In genomic region chr15:90871097-90871715, GRCh38 we compare ENCODE assay signal across 8 cellular contexts. TPM values are rescaled to one million over a fixed set of nuclear protein-coding genes. Genes with fewer than 3 reads are reported as not detected.
A peak's percentile ranks its signal among the peaks of the same experiment; 100 is the strongest.
DNase-seq lines count a peak whose midpoint lies in the region; ATAC-seq and TF ChIP-seq lines count a peak whose summit lies in the region.

No MANE protein-coding gene starts in this region.

- H3K27me3 ChIP-seq in Caco-2 (replicated peaks; ENCODE audit: control insufficient read depth, insufficient read depth, low read length) = no peaks in the 10 kb centered on the region
- H3K27me3 ChIP-seq in endodermal cell (ENCODE audit: control insufficient read depth, insufficient read depth, low read length, poor library complexity, severe bottlenecking) = no peaks in the 10 kb centered on the region

- POLR2A ChIA-PET in Caco-2 (lab: Charles Lee) (interaction anchor here (1.2 kb wide), 1 partner anchor 154 kb away, joined by 4 read pairs; the partner anchor contains the start of gene BLM), HEK293T (lab: Yijun Ruan, JAX) (interaction anchor here (0.9 to 1.8 kb wide), 6 partner anchors 10 to 154 kb away, joined by 3 to 9 read pairs (median 4); partner anchors contain the start of genes BLM and HDDC3)

- peak overlapping the region; percentile 57 for H3K9ac ChIP-seq in endodermal cell (ENCODE audit: extremely low read depth, low read length, poor library complexity, severe bottlenecking)

- H3K4me1 ChIP-seq in Caco-2 (peaks cover 64% of the 10 kb centered on the region), endodermal cell (ENCODE audit: control insufficient read depth, insufficient read depth, low read length) (peaks cover 45% of the 10 kb centered on the region)

- H3K27me3 Mint-ChIP-seq in Caco-2 (ENCODE audit: insufficient read depth, unreplicated experiment) (no peaks in the 10 kb centered on the region), endodermal cell (ENCODE audit: insufficient read depth) (no peaks in the 10 kb centered on the region)

- H3K36me3 Mint-ChIP-seq in Caco-2 (ENCODE audit: insufficient read depth, unreplicated experiment) (peaks cover 9% of the 10 kb centered on the region), endodermal cell (ENCODE audit: low read depth) (peaks cover 4% of the 10 kb centered on the region)

- CTCF ChIA-PET in Caco-2 (lab: Charles Lee) = interaction anchor here (0.6 kb wide), 1 partner anchor 637 kb away, joined by 3 read pairs; the partner anchor contains the start of gene GDPGP1
- CTCF ChIA-PET in HEK293T (lab: Yijun Ruan, JAX) = interaction anchor here (0.6 to 1.3 kb wide), 2 partner anchors 15 to 53 kb away, joined by 3 to 9 read pairs; no protein-coding TSS in a partner anchor

- H3K9me3 Mint-ChIP-seq in Caco-2 (ENCODE audit: unreplicated experiment) (no peaks in the 10 kb centered on the region), endodermal cell (no peaks in the 10 kb centered on the region)

- H3K4me1 Mint-ChIP-seq in Caco-2 (ENCODE audit: low read depth, unreplicated experiment) (peaks cover 30% of the 10 kb centered on the region), endodermal cell (peaks cover 67% of the 10 kb centered on the region)

- TF ChIP-seq CTCF in Caco-2 (IDR thresholded peaks at IDR 0.05; ENCODE audit: insufficient read depth in 1 of 2, low read depth in 1 of 2, low read length in 1 of 2, severe bottlenecking in 1 of 2, unreplicated experiment in 1 of 2) (no peak), endodermal cell (conservative IDR thresholded peaks at IDR 0.05) (no peak)

- H3K27ac ChIP-seq in endodermal cell (ENCODE audit: low read depth, low read length) = no peak overlapping the region

- 0 to 1% methylated on average over 7 to 66 of the region's 74 CpGs for WGBS in endodermal cell (ENCODE audit: insufficient coverage in 1 of 2, insufficient read length in 1 of 2), 2 experiments

- H3K4me3 ChIP-seq in Caco-2 (ENCODE audit: low read depth, low read length) (peak overlapping the region; percentile 58), endodermal cell (ENCODE audit: low read length) (peak overlapping the region; percentile 84)

- H3K36me3 ChIP-seq in Caco-2 (ENCODE audit: control insufficient read depth, insufficient read depth, low read length) (no peaks in the 10 kb centered on the region), endodermal cell (ENCODE audit: control insufficient read depth, insufficient read depth, low read length) (peaks cover under 1% of the 10 kb centered on the region)

- peak in 1 of 2 experiments; percentile 54 for DNase-seq in Caco-2
- peak; percentile 54 for DNase-seq in HEK293T (ENCODE audit: extremely low spot score)
- peak; percentile 40 for DNase-seq in UCSD-AML1 (lab: John Stamatoyannopoulos, UW; ENCODE audit: unreplicated experiment)
- peak; percentile 81 for DNase-seq in endodermal cell
- DNase-seq in myocyte (ENCODE audit: low read depth) = peak; percentile 53
- DNase-seq in DMS153 treated with DMSO at 0.1 percent for 48 hours (lab: John Stamatoyannopoulos, UW; ENCODE audit: unreplicated experiment) = no peak

- intact Hi-C loops in Caco-2 (cut with micrococcal nuclease; ENCODE audit: unreplicated experiment) = loop anchor here (5.0 kb wide), 2 partner anchors 49 to 224 kb away; no protein-coding TSS in a partner anchor

- no TSS peak for BruUV-seq in Caco-2 (replicated peaks; lab: Mats Ljungman, UMichigan)

- H3K4me3 Mint-ChIP-seq in Caco-2 (ENCODE audit: unreplicated experiment) = peak overlapping the region; percentile 71
- peak overlapping the region; percentile 67 for H3K4me3 Mint-ChIP-seq in endodermal cell

- H3K27ac Mint-ChIP-seq in Caco-2 (ENCODE audit: unreplicated experiment) (peak overlapping the region; percentile 53), endodermal cell (peak overlapping the region; percentile 69)

- ATAC-seq in HG02588 (IDR thresholded peaks at IDR 0.05; ENCODE audit: unreplicated experiment) (no peak), GM18517 (IDR thresholded peaks at IDR 0.05; ENCODE audit: unreplicated experiment) (no peak)

- H3K9me3 ChIP-seq in Caco-2 = no peaks in the 10 kb centered on the region
- no peaks in the 10 kb centered on the region for H3K9me3 ChIP-seq in endodermal cell (ENCODE audit: control insufficient read depth, low read length)

TF ChIP-seq in HEK293T, 16 proteins besides CTCF, POLR2A, EP300 and RAD21:
- TF ChIP-seq FOXK2 (IDR thresholded peaks at IDR 0.05) (no peak), FOXM1 (IDR thresholded peaks at IDR 0.05; ENCODE audit: borderline replicate concordance) (no peak), FOXA1 (IDR thresholded peaks at IDR 0.05) (no peak), CTBP1 (IDR thresholded peaks at IDR 0.05; ENCODE audit: borderline replicate concordance) (no peak), SP1 (IDR thresholded peaks at IDR 0.05) (no peak), SUZ12 (IDR thresholded peaks at IDR 0.05) (no peak), TARDBP (IDR thresholded peaks at IDR 0.05) (no peak), ELF4 (IDR thresholded peaks at IDR 0.05) (no peak), L3MBTL2 (conservative IDR thresholded peaks at IDR 0.05) (no peak), ZNF384 (IDR thresholded peaks at IDR 0.05) (no peak), BHLHE40 (IDR thresholded peaks at IDR 0.05; ENCODE audit: borderline replicate concordance) (no peak), LEF1 (IDR thresholded peaks at IDR 0.05; ENCODE audit: borderline replicate concordance) (no peak)
TF ChIP-seq in HEK293T: peak in this region for 0.

RNA-seq across cellular contexts. Expression of gene FURIN, which starts 2.8 kb away (rescaled TPM):
- 41.5 and 43.0 TPM in 2 replicates for total RNA-seq in Caco-2 (2022)
- total RNA-seq in endodermal cell = 100 to 1,000 TPM in 1 of 2 donors, 10 to 100 TPM in 1; 96.3 to 108 TPM
- 25.2 TPM for polyA plus RNA-seq in endodermal cell (2013, experiment 1 of 2)
- polyA plus RNA-seq in endodermal cell (2013, experiment 2 of 2) = 29.1 TPM
- 38.5 and 42.1 TPM in 2 replicates for total RNA-seq in myocyte
- 51.1 TPM for polyA plus RNA-seq in myocyte (2012)

RNA-seq across cellular contexts. Expression of gene FES, which starts 13.1 kb away (rescaled TPM):
- total RNA-seq in Caco-2 (2022) = 1.7 and 1.8 TPM in 2 replicates
- 10 to 100 TPM; 25.9 to 29.9 TPM for total RNA-seq in endodermal cell
- polyA plus RNA-seq in endodermal cell (2013, experiment 1 of 2) = 6.0 TPM
- 4.3 TPM for polyA plus RNA-seq in endodermal cell (2013, experiment 2 of 2)
- total RNA-seq in myocyte = 0.26 and 0.43 TPM in 2 replicates
- polyA plus RNA-seq in myocyte (2012) = 0.23 TPM

RNA-seq across cellular contexts. Expression of gene MAN2A2, which starts 31.9 kb away (rescaled TPM):
- 64.9 and 69.8 TPM in 2 replicates for total RNA-seq in Caco-2 (2022)
- 10 to 100 TPM; 41.0 to 62.9 TPM for total RNA-seq in endodermal cell
- polyA plus RNA-seq in endodermal cell (2013, experiment 1 of 2) = 43.7 TPM
- 41.1 TPM for polyA plus RNA-seq in endodermal cell (2013, experiment 2 of 2)
- 16.8 and 25.9 TPM in 2 replicates for total RNA-seq in myocyte
- 47.3 TPM for polyA plus RNA-seq in myocyte (2012)
